In genomic region chr13:36282818-36283432, GRCh38 we compare ENCODE assay signal across 9 cellular contexts. TPM values are rescaled to one million over a fixed set of nuclear protein-coding genes. Genes with fewer than 3 reads are reported as not detected.
DNase-seq lines count a peak whose midpoint lies in the region; ATAC-seq, FAIRE-seq and TF ChIP-seq lines count a peak whose summit lies in the region.
"Had no signal": no experiment of that assay in that cellular context is flagged by ENCODE, and none has a peak within 500 bp of the region (broad histone marks: within the 10 kb centered on the region; RNA-seq: fewer than 3 reads in every experiment).

No MANE protein-coding gene starts in this region.

- no peak overlapping the region for H3K9ac ChIP-seq in astrocyte (ENCODE audit: low read length)

- peaks cover 4% of the 10 kb centered on the region for H3K36me3 Mint-ChIP-seq in astrocyte (ENCODE audit: low read depth, unreplicated experiment)
- no peaks in the 10 kb centered on the region for H3K36me3 Mint-ChIP-seq in activated T-helper 17 cell treated with anti-CD3 and anti-CD28 coated beads, Interleukin-2, amount 50 U/mL, for 72 hours (ENCODE audit: low read depth)

- peak; percentile 62 for FAIRE-seq in astrocyte (lab: Jason Lieb, UNC)

- peak; percentile 63 for DNase-seq in DMS 273 (lab: John Stamatoyannopoulos, UW; ENCODE audit: unreplicated experiment)
- no peak for DNase-seq in DMS 273 treated with DMSO at 0.1 percent for 48 hours (lab: John Stamatoyannopoulos, UW)
- peak; percentile 52 for DNase-seq in LoVo (ENCODE audit: low spot score)
- DNase-seq in astrocyte (ENCODE audit: low read depth), result peak; percentile 28
- peak; percentile 10 for DNase-seq in kidney epithelial cell (ENCODE audit: low read depth)
- DNase-seq in aorta, result no peak
- no peak for DNase-seq in NCI-H128 (lab: John Stamatoyannopoulos, UW; ENCODE audit: unreplicated experiment)
- DNase-seq: activated B cell treated with CpG ODN at 0.5 μM for 24 hours had no signal

- ATAC-seq in aorta (ENCODE audit: low FRiP score), result peak; percentile 46
- no peak for ATAC-seq in activated T-helper 17 cell treated with anti-CD3 and anti-CD28 coated beads, Interleukin-2, amount 50 U/mL, for 72 hours (replicated peaks)

- no peak overlapping the region for H2AFZ ChIP-seq in astrocyte (ENCODE audit: low read depth, low read length)

- H3K9me3 ChIP-seq in astrocyte (ENCODE audit: insufficient read depth, low read depth, low read length), result no peaks in the 10 kb centered on the region
- no peaks in the 10 kb centered on the region for H3K9me3 ChIP-seq in aorta (ENCODE audit: control insufficient read depth, low read length)

- intact Hi-C loops in aorta (cut with DNase I), result loop anchor here in 1 of 2 donors (5.0 kb wide), 1 partner anchor 454 kb away; no protein-coding TSS in a partner anchor

- H3K4me3 ChIP-seq in astrocyte (ENCODE audit: insufficient read depth, low read depth, low read length) (no peak overlapping the region), kidney epithelial cell (ENCODE audit: low read depth, low read length) (no peak overlapping the region), aorta (ENCODE audit: low read length in 2 of 2) (no peak overlapping the region)

- peaks cover 2% of the 10 kb centered on the region for H3K4me1 Mint-ChIP-seq in astrocyte (ENCODE audit: low read depth, unreplicated experiment)
- no peaks in the 10 kb centered on the region for H3K4me1 Mint-ChIP-seq in activated T-helper 17 cell treated with anti-CD3 and anti-CD28 coated beads, Interleukin-2, amount 50 U/mL, for 72 hours
- H3K4me1 Mint-ChIP-seq: activated B cell treated with CpG ODN at 0.5 μM for 24 hours had no signal

- H3K4me1 ChIP-seq in astrocyte (ENCODE audit: insufficient read depth, low read length) (no peaks in the 10 kb centered on the region), aorta (ENCODE audit: control insufficient read depth in 1 of 2, insufficient read depth in 2 of 2, low read length in 2 of 2) (no peaks in the 10 kb centered on the region)

- H3K9me3 Mint-ChIP-seq in astrocyte (ENCODE audit: unreplicated experiment), result no peaks in the 10 kb centered on the region
- no peaks in the 10 kb centered on the region for H3K9me3 Mint-ChIP-seq in activated T-helper 17 cell treated with anti-CD3 and anti-CD28 coated beads, Interleukin-2, amount 50 U/mL, for 72 hours
- H3K9me3 Mint-ChIP-seq: activated B cell treated with CpG ODN at 0.5 μM for 24 hours had no signal

- TF ChIP-seq CTCF in astrocyte (IDR thresholded peaks at IDR 0.05; ENCODE audit: insufficient read depth, low read depth, low read length), result peak; percentile 91
- peak; percentile 68 for TF ChIP-seq CTCF in kidney epithelial cell (IDR thresholded peaks at IDR 0.05; ENCODE audit: insufficient read depth, low read length, poor library complexity, severe bottlenecking)

- 44 to 46% methylated on average over 6 of the region's 6 CpGs for WGBS in aorta, 2 donors

- no peak overlapping the region for H3K4me2 ChIP-seq in astrocyte (ENCODE audit: low read length)

- H3K79me2 ChIP-seq in astrocyte (ENCODE audit: insufficient read depth, low read length), result no peaks in the 10 kb centered on the region

- H3K27ac Mint-ChIP-seq in astrocyte (ENCODE audit: unreplicated experiment), result no peak overlapping the region
- no peak overlapping the region for H3K27ac Mint-ChIP-seq in activated T-helper 17 cell treated with anti-CD3 and anti-CD28 coated beads, Interleukin-2, amount 50 U/mL, for 72 hours
- H3K27ac Mint-ChIP-seq: activated B cell treated with CpG ODN at 0.5 μM for 24 hours had no signal

- no peaks in the 10 kb centered on the region for H3K27me3 ChIP-seq in astrocyte (ENCODE audit: insufficient read depth, low read length)
- no peaks in the 10 kb centered on the region for H3K27me3 ChIP-seq in kidney epithelial cell (ENCODE audit: control insufficient read depth, insufficient read depth, low read length)
- no peaks in the 10 kb centered on the region for H3K27me3 ChIP-seq in aorta (ENCODE audit: control insufficient read depth in 1 of 2, insufficient read depth in 2 of 2, low read length in 1 of 2)

- H3K27ac ChIP-seq in astrocyte (ENCODE audit: low read depth, low read length) (no peak overlapping the region), aorta (ENCODE audit: low read depth in 1 of 2, low read length in 2 of 2) (no peak overlapping the region)

- H3K36me3 ChIP-seq in astrocyte (ENCODE audit: insufficient read depth, low read length), result no peaks in the 10 kb centered on the region
- no peaks in the 10 kb centered on the region for H3K36me3 ChIP-seq in kidney epithelial cell (ENCODE audit: control insufficient read depth, insufficient read depth, low read length)
- no peaks in the 10 kb centered on the region for H3K36me3 ChIP-seq in aorta (ENCODE audit: control insufficient read depth in 1 of 2, insufficient read depth in 2 of 2, low read length in 1 of 2)

- H3K4me3 Mint-ChIP-seq in astrocyte (ENCODE audit: unreplicated experiment), result no peak overlapping the region
- no peak overlapping the region for H3K4me3 Mint-ChIP-seq in activated T-helper 17 cell treated with anti-CD3 and anti-CD28 coated beads, Interleukin-2, amount 50 U/mL, for 72 hours
- H3K4me3 Mint-ChIP-seq: activated B cell treated with CpG ODN at 0.5 μM for 24 hours had no signal

- H4K20me1 ChIP-seq in astrocyte (ENCODE audit: insufficient read depth, low read length), result no peaks in the 10 kb centered on the region

- no peaks in the 10 kb centered on the region for H3K27me3 Mint-ChIP-seq in astrocyte (ENCODE audit: low read depth, unreplicated experiment)
- peaks cover 11% of the 10 kb centered on the region for H3K27me3 Mint-ChIP-seq in activated T-helper 17 cell treated with anti-CD3 and anti-CD28 coated beads, Interleukin-2, amount 50 U/mL, for 72 hours
- H3K27me3 Mint-ChIP-seq: activated B cell treated with CpG ODN at 0.5 μM for 24 hours had no signal

RNA-seq across cellular contexts. Expression of gene CCDC169, which starts 14.7 kb away (rescaled TPM):
- 0.62 and 0.98 TPM in 2 replicates for total RNA-seq in astrocyte
- 3.8 and 7.3 TPM in 2 replicates for total RNA-seq in kidney epithelial cell
- total RNA-seq in aorta, result 1 to 10 TPM in 1 of 2 donors, under 1 TPM in 1; 0.55 to 1.5 TPM
- under 1 TPM in 1 of 2 donors, not detected in 1; 0.28 TPM for polyA plus RNA-seq in aorta
- 1 to 10 TPM; 1.1 to 2.7 TPM for total RNA-seq in activated T-helper 17 cell treated with anti-CD3 and anti-CD28 coated beads, Interleukin-2, amount 50 U/mL, for 72 hours

Comparison
In these comparisons a context has a peak if more than half of its experiments do, and no peak if none do; other contexts are left out.
1. DNase-seq: peak in DMS 273 (single experiment), LoVo (single experiment), astrocyte (single experiment) and kidney epithelial cell (single experiment); none in DMS 273 treated with DMSO at 0.1 percent for 48 hours (single experiment), aorta (0 of 2) and NCI-H128 (single experiment).